Comparison of ENCODE assay signal across 8 cellular contexts in genomic region chr4:170853422-170854021, GRCh38.
A peak's percentile ranks its signal among the peaks of the same experiment; 100 is the strongest.
DNase-seq lines count a peak whose midpoint lies in the region; ATAC-seq, FAIRE-seq and TF ChIP-seq lines count a peak whose summit lies in the region.

No MANE protein-coding gene starts in this region.

- POLR2A ChIA-PET in GM12878 (lab: Charles Lee) (no interaction called here), T-cell (lab: Charles Lee) (no interaction called here)

- DNase-seq in BE2C (peak; percentile 69), NCI-H1048 (lab: John Stamatoyannopoulos, UW) (peak; percentile 9), GM12878 (ENCODE audit: low read depth, low spot score) (peak; percentile 9), left colon (peak in 1 of 2 donors; percentile 48), T-cell (no peak)

- H3K4me1 ChIP-seq in BE2C (no peaks in the 10 kb centered on the region), GM12878 (ENCODE audit: control insufficient read depth, insufficient read depth, low read length) (no peaks in the 10 kb centered on the region)

- no peak for TF ChIP-seq POLR2A in GM12878 (IDR thresholded peaks at IDR 0.05; ENCODE audit: low read depth, low read length)

- ATAC-seq in GM18498 (IDR thresholded peaks at IDR 0.05; ENCODE audit: unreplicated experiment) (peak; percentile 74), HG02759 (IDR thresholded peaks at IDR 0.05; ENCODE audit: unreplicated experiment) (peak; percentile 80), GM12878 (peak; percentile 82), left colon (peak; percentile 51), T-cell (replicated peaks in 1 of 4) (no peak)
- no peak for ATAC-seq in activated CD4-positive, CD25-positive, alpha-beta regulatory T cell treated with anti-CD3 and anti-CD28 coated beads, Interleukin-2, amount 50 U/mL, for 24 hours

- no peak overlapping the region for H3K27ac Mint-ChIP-seq in T-cell

- H3K4me3 Mint-ChIP-seq in T-cell = no peak overlapping the region

- H3K27me3 Mint-ChIP-seq in T-cell = no peaks in the 10 kb centered on the region

- FAIRE-seq in GM12878 (lab: Jason Lieb, UNC) = peak; percentile 70

- H3K4me3 ChIP-seq in BE2C (ENCODE audit: low read depth, low read length) (no peak overlapping the region), GM12878 (no peak overlapping the region)

- no peaks in the 10 kb centered on the region for H3K36me3 Mint-ChIP-seq in T-cell

- H3K9me3 ChIP-seq in BE2C = no peaks in the 10 kb centered on the region
- no peaks in the 10 kb centered on the region for H3K9me3 ChIP-seq in GM12878 (replicated peaks; ENCODE audit: control insufficient read depth, insufficient read depth, low read length)

- RAD21 ChIA-PET in GM12878 (lab: Charles Lee; ENCODE audit: unreplicated experiment) = interaction anchor here (1.3 to 3.4 kb wide), 6 partner anchors 136 to 595 kb away, joined by 4 to 18 read pairs (median 6); no protein-coding TSS in a partner anchor

- SMC1A ChIA-PET in GM12878 (lab: Charles Lee; ENCODE audit: uncharacterized antibody, unreplicated experiment) = interaction anchor here (0.8 to 5.9 kb wide), 14 partner anchors 9 to 716 kb away, joined by 3 to 47 read pairs (median 4); no protein-coding TSS in a partner anchor

- H4K20me1 ChIP-seq in GM12878 (ENCODE audit: control insufficient read depth, insufficient read depth) = no peaks in the 10 kb centered on the region

- no peak overlapping the region for H3K9ac ChIP-seq in GM12878 (ENCODE audit: control insufficient read depth, insufficient read depth, low read length)

- intact Hi-C loops in GM12878 (cut with micrococcal nuclease; ENCODE audit: unreplicated experiment) (loop anchor here (1.0 to 10.0 kb wide), 7 partner anchors 156 to 716 kb away; no protein-coding TSS in a partner anchor), left colon (cut with DNase I, micrococcal nuclease) (no loop called here)

- H3K36me3 ChIP-seq in BE2C (no peaks in the 10 kb centered on the region), GM12878 (ENCODE audit: control insufficient read depth in 2 of 2, insufficient read depth in 2 of 2, low read length in 1 of 2) (no peaks in the 10 kb centered on the region)

- no peak overlapping the region for H3K4me2 ChIP-seq in GM12878 (ENCODE audit: control insufficient read depth, insufficient read depth)

- in situ Hi-C loops in GM12878 (cut with MboI) = loop anchor here (5.0 to 25.0 kb wide), 3 partner anchors 261 to 716 kb away; no protein-coding TSS in a partner anchor

- H3K27ac ChIP-seq in GM12878 (ENCODE audit: control insufficient read depth, insufficient read depth) = no peak overlapping the region

- no TSS peak for BruUV-seq in GM12878 (replicated peaks; lab: Mats Ljungman, UMichigan)

- peak; percentile 80 for TF ChIP-seq RAD21 in GM12878 (IDR thresholded peaks at IDR 0.05; ENCODE audit: insufficient read depth, low read depth, low read length)

- CTCF ChIA-PET in GM12878 (lab: Yijun Ruan, JAX) = interaction anchor here (0.7 to 6.6 kb wide), 19 partner anchors 8 to 713 kb away, joined by 3 to 82 read pairs (median 4); no protein-coding TSS in a partner anchor
- CTCF ChIA-PET in T-cell (lab: Charles Lee) = no interaction called here

- WGBS in GM12878 (ENCODE audit: insufficient coverage, insufficient replicate concordance, low lambda C conversion rate, missing lambda C conversion rate) = 11% methylated on average over 8 of the region's 8 CpGs

- no peak for TF ChIP-seq EP300 in GM12878 (IDR thresholded peaks at IDR 0.05; ENCODE audit: borderline replicate concordance in 1 of 2, control insufficient read depth in 1 of 2, low read depth in 2 of 2, low read length in 2 of 2)

- TF ChIP-seq CTCF in BE2C (IDR thresholded peaks at IDR 0.05; ENCODE audit: low read depth, low read length) (peak; percentile 90), GM12878 (IDR thresholded peaks at IDR 0.05 in 2 of 3, conservative IDR thresholded peaks at IDR 0.05 in 1 of 3; ENCODE audit: control insufficient read depth in 2 of 3, extremely low read depth in 1 of 3, insufficient read depth in 1 of 3, low read depth in 3 of 3, low read length in 3 of 3) (peak; percentile 76 to 82 (median 82))

- H3K27me3 ChIP-seq in BE2C = no peaks in the 10 kb centered on the region
- no peaks in the 10 kb centered on the region for H3K27me3 ChIP-seq in GM12878 (replicated peaks in 1 of 2; ENCODE audit: control insufficient read depth in 2 of 2, insufficient read depth in 2 of 2, low read length in 1 of 2)

- peaks cover 12 to 34% (median 34%) of the 10 kb centered on the region in 3 donors for H3K9me3 Mint-ChIP-seq in T-cell

- H3K4me1 Mint-ChIP-seq in T-cell = no peaks in the 10 kb centered on the region

- H2AFZ ChIP-seq in GM12878 (ENCODE audit: control insufficient read depth, low read depth, low read length) = no peak overlapping the region

- H3K79me2 ChIP-seq in GM12878 (ENCODE audit: control insufficient read depth, insufficient read depth, low read length) = no peaks in the 10 kb centered on the region

TF ChIP-seq in GM12878, 131 proteins besides CTCF, POLR2A, EP300 and RAD21 (continues in another document):
- TF ChIP-seq SMARCA5 (IDR thresholded peaks at IDR 0.05) = peak; percentile 40; the same call in 1 of the 2 replicates
- TF ChIP-seq ZBED1 (IDR thresholded peaks at IDR 0.05; ENCODE audit: borderline replicate concordance) = no peak
- TF ChIP-seq ATF7 (IDR thresholded peaks at IDR 0.05; ENCODE audit: low read depth) = no peak
- no peak for TF ChIP-seq USF1 (IDR thresholded peaks at IDR 0.05; ENCODE audit: borderline replicate concordance, extremely low read length, insufficient read depth, low read depth, low read length)
- peak; percentile 94 for TF ChIP-seq SMC3 (IDR thresholded peaks at IDR 0.05; ENCODE audit: borderline replicate concordance, low read length)
- no peak for TF ChIP-seq CUX1 (IDR thresholded peaks at IDR 0.05; ENCODE audit: insufficient replicate concordance, low read depth, low read length)
- TF ChIP-seq ASH2L (IDR thresholded peaks at IDR 0.05; ENCODE audit: borderline replicate concordance, low read depth) = no peak
- TF ChIP-seq SKIL (IDR thresholded peaks at IDR 0.05; ENCODE audit: low read depth, poor library complexity, severe bottlenecking) = no peak
- no peak for TF ChIP-seq MTA2 (IDR thresholded peaks at IDR 0.05; ENCODE audit: low read depth)
- TF ChIP-seq FOXM1 (IDR thresholded peaks at IDR 0.05; ENCODE audit: low read depth, low read length) = 0 out of 2 replicates have a peak, but pooled peaks have one; percentile 27
- no peak for TF ChIP-seq ZZZ3 (IDR thresholded peaks at IDR 0.05; ENCODE audit: control insufficient read depth, insufficient read length, low read depth)
- no peak for TF ChIP-seq CBFB (IDR thresholded peaks at IDR 0.05; ENCODE audit: low read depth)
- TF ChIP-seq DPF2 (IDR thresholded peaks at IDR 0.05) = no peak

Comparison
In these comparisons a context has a peak if more than half of its experiments do, and no peak if none do; other contexts are left out.
1. DNase-seq: peak in BE2C (single experiment), NCI-H1048 (single experiment) and GM12878 (single experiment); none in T-cell (0 of 34).
2. ATAC-seq: peak in GM18498 (single experiment), HG02759 (single experiment), GM12878 (single experiment) and left colon (single experiment); none in activated CD4-positive, CD25-positive, alpha-beta regulatory T cell treated with anti-CD3 and anti-CD28 coated beads, Interleukin-2, amount 50 U/mL, for 24 hours (0 of 2) and T-cell (0 of 4).